In the genomic region with DNA sequence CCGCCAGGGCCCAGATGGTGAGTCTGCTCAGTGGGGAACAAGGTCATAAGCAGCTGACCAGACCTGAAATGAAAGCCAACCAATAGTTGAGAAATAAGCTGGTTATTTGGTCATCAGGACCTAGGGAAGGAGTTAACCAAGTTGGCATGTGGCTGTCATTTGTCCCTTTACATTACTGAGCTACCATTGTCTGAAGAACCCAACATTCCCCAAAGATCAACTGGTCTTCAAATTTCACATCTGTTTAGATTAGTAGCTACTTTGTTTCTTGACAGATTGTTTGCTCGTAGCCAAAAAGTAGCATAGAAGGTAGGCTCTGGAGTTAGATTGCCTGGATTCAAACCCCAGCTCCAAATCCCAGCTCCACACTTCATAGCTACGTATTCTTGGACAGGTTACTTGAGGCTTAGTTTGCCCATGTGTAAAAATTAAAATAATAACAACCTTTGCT, we compare ENCODE assay signal across 8 cellular contexts. TPM values are rescaled to one million over a fixed set of nuclear protein-coding genes. Genes with fewer than 3 reads are reported as not detected.
DNase-seq lines count a peak whose midpoint lies in the region; ATAC-seq and TF ChIP-seq lines count a peak whose summit lies in the region.

No MANE protein-coding gene starts in this region.

- H3K36me3 Mint-ChIP-seq in CD8-positive, alpha-beta T cell: peaks cover 7% of the 10 kb centered on the region
- H3K36me3 Mint-ChIP-seq in effector memory CD8-positive, alpha-beta T cell (ENCODE audit: insufficient read depth): peaks cover 13% of the 10 kb centered on the region

- intact Hi-C loops in CD8-positive, alpha-beta T cell (cut with DNase I, micrococcal nuclease): loop anchor here (10.0 kb wide), 4 partner anchors 186 to 1484 kb away; a partner anchor contains a TSS

- TF ChIP-seq POLR2A in GM18505 (IDR thresholded peaks at IDR 0.05; ENCODE audit: borderline replicate concordance, extremely low read depth, insufficient read depth, insufficient read length): no peak

- TF ChIP-seq CTCF in CD8-positive, alpha-beta T cell (IDR thresholded peaks at IDR 0.05): no peak
- TF ChIP-seq CTCF in OCI-LY1 (IDR thresholded peaks at IDR 0.05; ENCODE audit: low read length) (no peak), osteoblast (IDR thresholded peaks at IDR 0.05; ENCODE audit: extremely low read depth, low read depth, low read length) (no peak)

- no peak overlapping the region for H3K27ac ChIP-seq in CD8-positive, alpha-beta T cell (ENCODE audit: low read depth, low read length)
- H3K27ac ChIP-seq in OCI-LY1 (ENCODE audit: low read depth, low read length, poor library complexity, severe bottlenecking): peak overlapping the region; percentile 75
- H3K27ac ChIP-seq in osteoblast (ENCODE audit: low read depth, low read length): peak overlapping the region; percentile 87

- H3K27me3 Mint-ChIP-seq in CD8-positive, alpha-beta T cell (ENCODE audit: low read depth): no peaks in the 10 kb centered on the region
- no peaks in the 10 kb centered on the region for H3K27me3 Mint-ChIP-seq in effector memory CD8-positive, alpha-beta T cell

- H3K27ac Mint-ChIP-seq in CD8-positive, alpha-beta T cell: peak overlapping the region; percentile 60
- H3K27ac Mint-ChIP-seq in effector memory CD8-positive, alpha-beta T cell: peak overlapping the region in 1 of 2 donors; percentile 96

- POLR2A ChIA-PET in CD8-positive, alpha-beta T cell (lab: Charles Lee): interaction anchor here (0.5 to 3.4 kb wide), 7 partner anchors 31 to 49 kb away, joined by 3 to 31 read pairs (median 5); a partner anchor contains a TSS

- H3K9me3 Mint-ChIP-seq in CD8-positive, alpha-beta T cell: no peaks in the 10 kb centered on the region
- H3K9me3 Mint-ChIP-seq in effector memory CD8-positive, alpha-beta T cell: no peaks in the 10 kb centered on the region

- H3K9me3 ChIP-seq in CD8-positive, alpha-beta T cell (ENCODE audit: low read length): no peaks in the 10 kb centered on the region
- H3K9me3 ChIP-seq in OCI-LY1 (ENCODE audit: low read length) (no peaks in the 10 kb centered on the region), osteoblast (ENCODE audit: low read depth, low read length) (no peaks in the 10 kb centered on the region)

- no peaks in the 10 kb centered on the region for H3K36me3 ChIP-seq in CD8-positive, alpha-beta T cell (ENCODE audit: insufficient read depth, low read length)
- H3K36me3 ChIP-seq in OCI-LY1 (ENCODE audit: insufficient read depth, low read length): peaks cover 7% of the 10 kb centered on the region
- H3K36me3 ChIP-seq in osteoblast (ENCODE audit: insufficient read depth, low read length): peaks cover 20% of the 10 kb centered on the region

- H4K20me1 ChIP-seq in OCI-LY1 (ENCODE audit: insufficient read depth, low read length) (no peaks in the 10 kb centered on the region), osteoblast (ENCODE audit: insufficient read depth, low read length) (no peaks in the 10 kb centered on the region)

- CTCF ChIA-PET in CD8-positive, alpha-beta T cell (lab: Charles Lee): interaction anchor here (0.7 to 17.2 kb wide), 8 partner anchors 11 to 74 kb away, joined by 3 to 660 read pairs (median 4); a partner anchor contains a TSS

- ATAC-seq in CD8-positive, alpha-beta T cell: no peak
- no peak for ATAC-seq in effector memory CD8-positive, alpha-beta T cell (replicated peaks)
- ATAC-seq in GM18909 (IDR thresholded peaks at IDR 0.05; ENCODE audit: poor library complexity, unreplicated experiment) (no peak), GM18505 (IDR thresholded peaks at IDR 0.05; ENCODE audit: unreplicated experiment) (no peak)

- H3K79me2 ChIP-seq in OCI-LY1 (ENCODE audit: insufficient read depth, low read length) (no peaks in the 10 kb centered on the region), osteoblast (ENCODE audit: insufficient read depth, low read length) (peaks cover 25% of the 10 kb centered on the region)

- H2AFZ ChIP-seq in OCI-LY1 (ENCODE audit: low read length) (no peak overlapping the region), osteoblast (ENCODE audit: low read length) (no peak overlapping the region)

- no peaks in the 10 kb centered on the region for H3K9me2 ChIP-seq in OCI-LY1 (ENCODE audit: low read depth, low read length)

- no peaks in the 10 kb centered on the region for H3K27me3 ChIP-seq in CD8-positive, alpha-beta T cell (ENCODE audit: insufficient read depth, low read length)
- H3K27me3 ChIP-seq in OCI-LY1 (ENCODE audit: insufficient read depth, low read length) (no peaks in the 10 kb centered on the region), osteoblast (ENCODE audit: insufficient read depth, low read length) (no peaks in the 10 kb centered on the region)

- H3K4me2 ChIP-seq in OCI-LY1 (ENCODE audit: low read length) (peak overlapping the region; percentile 92), osteoblast (ENCODE audit: insufficient read depth, low read length) (peak overlapping the region; percentile 95)

- peaks cover 34% of the 10 kb centered on the region for H3K4me1 Mint-ChIP-seq in CD8-positive, alpha-beta T cell (ENCODE audit: low read depth)
- peaks cover 16 to 24% of the 10 kb centered on the region in 2 donors for H3K4me1 Mint-ChIP-seq in effector memory CD8-positive, alpha-beta T cell (ENCODE audit: low read depth in 2 of 2)

- H3K9ac ChIP-seq in OCI-LY1 (ENCODE audit: low read length): peak overlapping the region; percentile 77

- no peaks in the 10 kb centered on the region for H3F3A ChIP-seq in OCI-LY1 (ENCODE audit: insufficient read depth, low read length)

- H3K4me3 Mint-ChIP-seq in CD8-positive, alpha-beta T cell: no peak overlapping the region
- peak overlapping the region; percentile 89 for H3K4me3 Mint-ChIP-seq in effector memory CD8-positive, alpha-beta T cell

- peaks cover 23% of the 10 kb centered on the region for H3K4me1 ChIP-seq in CD8-positive, alpha-beta T cell (ENCODE audit: insufficient read depth, low read length)
- H3K4me1 ChIP-seq in OCI-LY1 (ENCODE audit: insufficient read depth, low read length, severe bottlenecking) (peaks cover 56% of the 10 kb centered on the region), osteoblast (ENCODE audit: insufficient read depth, low read length) (peaks cover 20% of the 10 kb centered on the region)

- DNase-seq in CD8-positive, alpha-beta T cell: no peak
- no peak for DNase-seq in effector memory CD8-positive, alpha-beta T cell
- DNase-seq in osteoblast (ENCODE audit: insufficient read length, low spot score, missing footprints) (no peak), cerebellar cortex (ENCODE audit: low spot score) (no peak), DMS 273 treated with DMSO at 0.1 percent for 48 hours (lab: John Stamatoyannopoulos, UW) (no peak)

- H3K4me3 ChIP-seq in CD8-positive, alpha-beta T cell (ENCODE audit: low read depth, low read length): no peak overlapping the region
- H3K4me3 ChIP-seq in OCI-LY1 (ENCODE audit: low read depth, low read length, poor library complexity, severe bottlenecking) (peak overlapping the region; percentile 64), osteoblast (ENCODE audit: insufficient read depth, low read length) (peak overlapping the region; percentile 75)

RNA-seq across cellular contexts. Expression of a gene that starts 1.0 kb away (rescaled TPM):
- 1 to 10 TPM; 6.1 to 7.0 TPM for total RNA-seq in CD8-positive, alpha-beta T cell
- total RNA-seq in osteoblast: 43.6 and 56.8 TPM in 2 replicates

RNA-seq across cellular contexts. Expression of a gene that starts 2.0 kb away (rescaled TPM):
- 1 to 10 TPM; 1.3 to 3.0 TPM for total RNA-seq in CD8-positive, alpha-beta T cell
- 2.2 and 2.9 TPM in 2 replicates for total RNA-seq in osteoblast

RNA-seq across cellular contexts. Expression of a gene that starts 6.6 kb away (rescaled TPM):
- total RNA-seq in CD8-positive, alpha-beta T cell: 100 to 1,000 TPM; 483 to 518 TPM
- 240 and 262 TPM in 2 replicates for total RNA-seq in osteoblast

RNA-seq across cellular contexts. Expression of a gene that starts 19.7 kb away (rescaled TPM):
- total RNA-seq in CD8-positive, alpha-beta T cell: not detected
- not detected in 2 replicates for total RNA-seq in osteoblast

RNA-seq across cellular contexts. Expression of a gene that starts 23.6 kb away (rescaled TPM):
- total RNA-seq in CD8-positive, alpha-beta T cell: 10 to 100 TPM; 17.1 to 17.2 TPM
- total RNA-seq in osteoblast: not detected in 2 replicates
